In genomic region chr7:111330235-111330523, GRCh38 we compare ENCODE assay signal across 22 cellular contexts.
A peak's percentile ranks its signal among the peaks of the same experiment; 100 is the strongest.
DNase-seq lines count a peak whose midpoint lies in the region; ATAC-seq, FAIRE-seq and TF ChIP-seq lines count a peak whose summit lies in the region.
"Had no signal": no experiment of that assay in that cellular context is flagged by ENCODE, and none has a peak within 500 bp of the region (broad histone marks: within the 10 kb centered on the region; RNA-seq: fewer than 3 reads in every experiment).

No MANE protein-coding gene starts in this region.

- ATAC-seq in SK-N-SH treated with all-trans-retinoic acid at 6 μM for 48 hours = no peak
- ATAC-seq in GM12878 = no peak
- ATAC-seq: CD8-positive, alpha-beta T cell had no signal

- CTCF ChIA-PET in SK-N-SH (lab: Yijun Ruan, JAX) (no interaction called here), GM12878 (lab: Yijun Ruan, JAX) (no interaction called here), mammary epithelial cell (lab: Charles Lee; ENCODE audit: low non-redundant PET) (no interaction called here)

- 33% methylated on average over 1 of the region's 1 CpG for WGBS in SK-N-SH (ENCODE audit: low lambda C conversion rate)
- 7% methylated on average over 1 of the region's 1 CpG for WGBS in GM12878 (ENCODE audit: insufficient coverage, insufficient replicate concordance, low lambda C conversion rate, missing lambda C conversion rate)
- 85 to 88% methylated on average over 1 of the region's 1 CpG for WGBS in lower leg skin, 2 donors
- 67% methylated on average over 1 of the region's 1 CpG for WGBS in mammary epithelial cell (ENCODE audit: low coverage, missing lambda C conversion rate)

- H3K4me3 ChIP-seq in SK-N-SH (ENCODE audit: low read depth in 2 of 2, low read length in 1 of 2) (no peak overlapping the region), GM12878 (no peak overlapping the region), lower leg skin (ENCODE audit: low read depth, poor library complexity, severe bottlenecking) (no peak overlapping the region), mammary epithelial cell (replicated peaks in 1 of 3; ENCODE audit: insufficient read depth in 1 of 3, low read depth in 2 of 3, low read length in 3 of 3) (no peak overlapping the region)
- H3K4me3 ChIP-seq: BLaER1 had no signal

- H3K4me2 ChIP-seq in SK-N-SH (no peak overlapping the region), GM12878 (ENCODE audit: control insufficient read depth, insufficient read depth) (no peak overlapping the region), mammary epithelial cell (ENCODE audit: insufficient read depth, low read depth, low read length) (no peak overlapping the region)
- H3K4me2 ChIP-seq: BLaER1 had no signal

- intact Hi-C loops in GM12878 (cut with micrococcal nuclease; ENCODE audit: unreplicated experiment) = no loop called here
- intact Hi-C loops in lower leg skin (cut with DNase I; ENCODE audit: low total_unique reads) = no loop called here
- intact Hi-C loops in mammary epithelial cell (cut with micrococcal nuclease) = no loop called here

- SMC1A ChIA-PET in GM12878 (lab: Charles Lee; ENCODE audit: uncharacterized antibody, unreplicated experiment) = no interaction called here

- no peaks in the 10 kb centered on the region for H3K27me3 ChIP-seq in SK-N-SH (ENCODE audit: insufficient read depth)
- no peaks in the 10 kb centered on the region for H3K27me3 ChIP-seq in GM12878 (replicated peaks in 1 of 2; ENCODE audit: control insufficient read depth in 2 of 2, insufficient read depth in 2 of 2, low read length in 1 of 2)
- no peaks in the 10 kb centered on the region for H3K27me3 ChIP-seq in mammary epithelial cell (ENCODE audit: insufficient read depth, low read length)
- H3K27me3 ChIP-seq: BE2C, BLaER1 had no signal

- POLR2A ChIA-PET in SK-N-SH (lab: Yijun Ruan, JAX) = no interaction called here
- POLR2A ChIA-PET in GM12878 (lab: Charles Lee) = no interaction called here

- BruUV-seq in GM12878 (replicated peaks; lab: Mats Ljungman, UMichigan) (no TSS peak), mammary epithelial cell (replicated peaks; lab: Mats Ljungman, UMichigan) (no TSS peak)

- FAIRE-seq in A204.1 (lab: Jason Lieb, UNC) (peak; percentile 14), GM12878 (lab: Jason Lieb, UNC) (no peak)
- FAIRE-seq: D721Med, G401.6, GM12892, GM18507 had no signal

- H3K9ac ChIP-seq in SK-N-SH (no peak overlapping the region), GM12878 (ENCODE audit: control insufficient read depth, insufficient read depth, low read length) (no peak overlapping the region), mammary epithelial cell (ENCODE audit: insufficient read depth, low read length) (no peak overlapping the region)
- H3K9ac ChIP-seq: BLaER1 had no signal

- dilution Hi-C loops in mammary epithelial cell (cut with HindIII; ENCODE audit: low sequenced_read_pairs) = no loop called here

- no peaks in the 10 kb centered on the region for H3K4me1 Mint-ChIP-seq in progenitor cell of endocrine pancreas (ENCODE audit: low read depth)

- H2AFZ ChIP-seq in SK-N-SH (ENCODE audit: low read depth) (no peak overlapping the region), GM12878 (ENCODE audit: control insufficient read depth, low read depth, low read length) (no peak overlapping the region), mammary epithelial cell (ENCODE audit: low read depth, low read length) (no peak overlapping the region)

- H3K36me3 Mint-ChIP-seq in progenitor cell of endocrine pancreas (ENCODE audit: insufficient read depth) = peaks cover 1% of the 10 kb centered on the region
- H3K36me3 Mint-ChIP-seq: CD14-positive monocyte; CD8-positive, alpha-beta T cell had no signal

- peaks cover 6% of the 10 kb centered on the region for H3K9me3 Mint-ChIP-seq in progenitor cell of endocrine pancreas (ENCODE audit: low read depth)
- H3K9me3 Mint-ChIP-seq: CD4-positive, alpha-beta T cell; CD8-positive, alpha-beta T cell had no signal

- H3K4me1 ChIP-seq in SK-N-SH (ENCODE audit: control insufficient read depth in 1 of 2, insufficient read depth in 2 of 2, low read depth in 1 of 2, low read length in 1 of 2) (no peaks in the 10 kb centered on the region; a peak in 1 of 4 replicates), GM12878 (ENCODE audit: control insufficient read depth, insufficient read depth, low read length) (0 out of 2 replicates have a peak, but pooled peaks cover 3% of the 10 kb centered on the region), mammary epithelial cell (ENCODE audit: insufficient read depth, low read length) (peaks cover 6% of the 10 kb centered on the region)
- H3K4me1 ChIP-seq: BE2C, BLaER1, Caco-2 had no signal

- H3F3A ChIP-seq in SK-N-SH (replicated peaks; ENCODE audit: insufficient read depth) = no peaks in the 10 kb centered on the region

- TF ChIP-seq RAD21 in SK-N-SH (IDR thresholded peaks at IDR 0.05; ENCODE audit: low read length) (no peak), GM12878 (IDR thresholded peaks at IDR 0.05; ENCODE audit: insufficient read depth, low read depth, low read length) (no peak)

- TF ChIP-seq POLR2A in GM12878 (IDR thresholded peaks at IDR 0.05; ENCODE audit: low read depth, low read length) = no peak
- no peak for TF ChIP-seq POLR2A in lower leg skin (IDR thresholded peaks at IDR 0.05)

- no peak overlapping the region for H3K4me3 Mint-ChIP-seq in progenitor cell of endocrine pancreas (ENCODE audit: low read depth)
- H3K4me3 Mint-ChIP-seq: CD14-positive monocyte; CD4-positive, alpha-beta T cell; CD8-positive, alpha-beta T cell had no signal

- H3K27me3 Mint-ChIP-seq in progenitor cell of endocrine pancreas = no peaks in the 10 kb centered on the region
- H3K27me3 Mint-ChIP-seq: CD4-positive, alpha-beta T cell had no signal

- H3K36me3 ChIP-seq in SK-N-SH (replicated peaks in 1 of 2; ENCODE audit: control insufficient read depth in 1 of 2, insufficient read depth in 2 of 2, low read length in 1 of 2) (no peaks in the 10 kb centered on the region), GM12878 (ENCODE audit: control insufficient read depth in 2 of 2, insufficient read depth in 2 of 2, low read length in 1 of 2) (no peaks in the 10 kb centered on the region), mammary epithelial cell (ENCODE audit: insufficient read depth, low read length) (no peaks in the 10 kb centered on the region)
- H3K36me3 ChIP-seq: BE2C, BLaER1 had no signal

- no peak for TF ChIP-seq CTCF in SK-N-SH (IDR thresholded peaks at IDR 0.05)
- no peak for TF ChIP-seq CTCF in GM12878 (IDR thresholded peaks at IDR 0.05 in 2 of 3, conservative IDR thresholded peaks at IDR 0.05 in 1 of 3; ENCODE audit: control insufficient read depth in 2 of 3, extremely low read depth in 1 of 3, insufficient read depth in 1 of 3, low read depth in 3 of 3, low read length in 3 of 3)
- no peak for TF ChIP-seq CTCF in progenitor cell of endocrine pancreas (IDR thresholded peaks at IDR 0.05; ENCODE audit: unreplicated experiment)
- no peak for TF ChIP-seq CTCF in lower leg skin (IDR thresholded peaks at IDR 0.05)
- TF ChIP-seq CTCF in mammary epithelial cell (conservative IDR thresholded peaks at IDR 0.05 in 1 of 2, IDR thresholded peaks at IDR 0.05 in 1 of 2; ENCODE audit: extremely low read depth in 1 of 2, insufficient read depth in 1 of 2, low read depth in 1 of 2, low read length in 2 of 2) = no peak

- H3K9me3 ChIP-seq in SK-N-SH (no peaks in the 10 kb centered on the region), GM12878 (replicated peaks; ENCODE audit: control insufficient read depth, insufficient read depth, low read length) (no peaks in the 10 kb centered on the region; the same call in 1 of the 3 replicates), mammary epithelial cell (replicated peaks; ENCODE audit: insufficient read depth, low read length) (no peaks in the 10 kb centered on the region)
- H3K9me3 ChIP-seq: BE2C, Caco-2 had no signal

- H4K20me1 ChIP-seq in SK-N-SH (ENCODE audit: insufficient read depth) (no peaks in the 10 kb centered on the region), GM12878 (ENCODE audit: control insufficient read depth, insufficient read depth) (no peaks in the 10 kb centered on the region), mammary epithelial cell (ENCODE audit: insufficient read depth, low read length) (peaks cover 2% of the 10 kb centered on the region)
- H4K20me1 ChIP-seq: BLaER1 had no signal

- H3K9me2 ChIP-seq in SK-N-SH = no peaks in the 10 kb centered on the region

- peak overlapping the region; percentile 8 for H3K27ac Mint-ChIP-seq in progenitor cell of endocrine pancreas
- H3K27ac Mint-ChIP-seq: CD14-positive monocyte; CD4-positive, alpha-beta T cell; CD8-positive, alpha-beta T cell had no signal

- H3K27ac ChIP-seq in SK-N-SH (ENCODE audit: low read depth in 2 of 2, low read length in 1 of 2) (no peak overlapping the region), GM12878 (ENCODE audit: control insufficient read depth, insufficient read depth) (no peak overlapping the region), mammary epithelial cell (ENCODE audit: insufficient read depth, low read depth, low read length) (no peak overlapping the region)
- H3K27ac ChIP-seq: 22Rv1, BLaER1 had no signal

- in situ Hi-C loops in GM12878 (cut with MboI) = no loop called here
- in situ Hi-C loops in mammary epithelial cell (cut with MboI; ENCODE audit: low sequenced_read_pairs in 2 of 2) = loop anchor here in 1 of 2 donors (10.0 kb wide), 1 partner anchor 405 kb away; no protein-coding TSS in a partner anchor

- RAD21 ChIA-PET in GM12878 (lab: Charles Lee; ENCODE audit: unreplicated experiment) = no interaction called here

- H3K79me2 ChIP-seq in SK-N-SH (ENCODE audit: insufficient read depth) = no peaks in the 10 kb centered on the region
- H3K79me2 ChIP-seq in GM12878 (ENCODE audit: control insufficient read depth, insufficient read depth, low read length) = no peaks in the 10 kb centered on the region
- no peaks in the 10 kb centered on the region for H3K79me2 ChIP-seq in mammary epithelial cell (ENCODE audit: insufficient read depth, low read length)

- no peak for DNase-seq in SK-N-SH
- DNase-seq in GM12878 (ENCODE audit: low read depth, low spot score) = no peak
- no peak for DNase-seq in progenitor cell of endocrine pancreas (ENCODE audit: low spot score, unreplicated experiment)
- DNase-seq in lower leg skin (ENCODE audit: low spot score in 2 of 2) = no peak
- no peak for DNase-seq in mammary epithelial cell
- DNase-seq: BE2C; C1 segment of cervical spinal cord; Caco-2; Calu3; CD4-positive, alpha-beta T cell; CD8-positive, alpha-beta T cell; DMS79 treated with DMSO at 0.1 percent for 48 hours; GF-D8 had no signal

- TF ChIP-seq EP300 in SK-N-SH (IDR thresholded peaks at IDR 0.05; ENCODE audit: borderline replicate concordance in 1 of 2, low read depth in 1 of 2, low read length in 1 of 2) = no peak
- no peak for TF ChIP-seq EP300 in GM12878 (IDR thresholded peaks at IDR 0.05; ENCODE audit: borderline replicate concordance in 1 of 2, control insufficient read depth in 1 of 2, low read depth in 2 of 2, low read length in 2 of 2)

TF ChIP-seq in SK-N-SH treated with all-trans-retinoic acid at 6 μM for 48 hours, 23 proteins besides CTCF, POLR2A, EP300 and RAD21 (continues in another document):
- TF ChIP-seq ISL1 (CRISPR knock-in tag; IDR thresholded peaks at IDR 0.05) = no peak

TF ChIP-seq in SK-N-SH, 30 proteins besides CTCF, POLR2A, EP300 and RAD21 (continues in another document):
- no peak for TF ChIP-seq SMC3 (IDR thresholded peaks at IDR 0.05; ENCODE audit: low read depth, low read length)
- no peak for TF ChIP-seq GABPA (IDR thresholded peaks at IDR 0.05; ENCODE audit: low read depth)

TF ChIP-seq in GM12878, 131 proteins besides CTCF, POLR2A, EP300 and RAD21 (continues in another document):
- 0 out of 2 replicates have a peak, but pooled peaks have one; percentile 8 for TF ChIP-seq RUNX3 (IDR thresholded peaks at IDR 0.05; ENCODE audit: low read length)
